ENCODE assay signal across 35 cellular contexts in the genomic region with DNA sequence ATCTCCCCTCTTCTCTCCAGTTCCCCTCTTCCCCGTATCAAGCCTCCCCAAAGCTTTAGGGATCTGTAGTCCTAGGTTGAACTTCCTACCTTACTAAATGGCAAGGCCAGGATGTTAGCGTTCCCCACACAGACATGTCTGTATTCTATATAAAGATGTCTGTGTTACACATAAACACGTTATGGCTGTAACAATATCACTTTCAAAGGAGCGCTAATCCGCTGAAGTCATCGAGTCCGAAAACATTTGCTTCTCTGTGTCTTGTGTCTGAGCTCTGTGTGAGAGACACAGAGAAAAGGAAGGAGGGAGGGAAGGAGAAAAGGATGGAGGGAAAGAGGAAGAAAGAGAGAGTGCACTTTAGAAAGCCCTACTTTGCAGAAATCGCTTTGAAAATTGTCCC. TPM values are rescaled to one million over a fixed set of nuclear protein-coding genes. Genes with fewer than 3 reads are reported as not detected.
"Had no signal": no experiment of that assay in that cellular context is flagged by ENCODE, and none has a peak within 500 bp of the region (broad histone marks: within the 10 kb centered on the region; RNA-seq: fewer than 3 reads in every experiment).

No MANE protein-coding gene starts in this region.

- H3K36me3 ChIP-seq: brain microvascular endothelial cell, cardiac muscle cell, Peyer's patch had no signal

- H3K27me3 Mint-ChIP-seq: activated CD4-positive, alpha-beta memory T cell treated with anti-CD3 and anti-CD28 coated beads for 36 hours; activated CD8-positive, alpha-beta memory T cell treated with anti-CD3 and anti-CD28 coated beads, Interleukin-2, amount 10 ng/mL, durations not matched to agents 7 days and 5 days had no signal

- H3K27ac ChIP-seq: brain microvascular endothelial cell, cardiac muscle cell, Peyer's patch, VCaP had no signal

- H3K36me3 Mint-ChIP-seq: activated CD4-positive, alpha-beta memory T cell treated with anti-CD3 and anti-CD28 coated beads for 36 hours; activated CD8-positive, alpha-beta memory T cell treated with anti-CD3 and anti-CD28 coated beads, Interleukin-2, amount 10 ng/mL, durations not matched to agents 7 days and 5 days; activated naive CD4-positive, alpha-beta T cell treated with anti-CD3 and anti-CD28 coated beads, Interleukin-2, amount 10 ng/mL, durations not matched to agents 7 days and 5 days; activated naive CD8-positive, alpha-beta T cell had no signal

- DNase-seq: activated B cell treated with CpG ODN at 0.5 μM for 24 hours; activated CD4-positive, alpha-beta memory T cell treated with anti-CD3 and anti-CD28 coated beads for 36 hours; activated CD4-positive, alpha-beta T cell treated with anti-CD3 and anti-CD28 coated beads for 4 hours; activated CD4-positive, alpha-beta T cell treated with anti-CD3 and anti-CD28 coated beads, Interleukin-2, amount 50 U/mL, for 1 hour; activated CD4-positive, CD25-positive, alpha-beta regulatory T cell treated with anti-CD3 and anti-CD28 coated beads, Interleukin-2, amount 50 U/mL, for 72 hours; activated CD8-positive, alpha-beta memory T cell treated with anti-CD3 and anti-CD28 coated beads for 24 hours; activated CD8-positive, alpha-beta memory T cell treated with anti-CD3 and anti-CD28 coated beads, Interleukin-2, amount 10 ng/mL, durations not matched to agents 7 days and 5 days; activated CD8-positive, alpha-beta memory T cell treated with anti-CD3 and anti-CD28 coated beads, Interleukin-2, amount 50 U/mL, for 48 hours; activated effector memory CD4-positive, alpha-beta T cell treated with Interleukin-2 at 50 U/mL for 16 hours; activated naive CD4-positive, alpha-beta T cell treated with anti-CD3 and anti-CD28 coated beads, Interleukin-2, amount 10 ng/mL, durations not matched to agents 7 days and 5 days; activated naive CD8-positive, alpha-beta T cell treated with anti-CD3 and anti-CD28 coated beads, Interleukin-2, amount 50 U/mL, for 24 hours; activated T-cell treated with anti-CD3 and anti-CD28 coated beads, Interleukin-2, amount 50 U/mL, for 48 hours; anterior cingulate cortex; brain microvascular endothelial cell; NCI-H1048; NCI-H1436 treated with DMSO at 0.1 percent for 48 hours; NCI-H1694 treated with DMSO at 0.1 percent for 48 hours; NCI-H2029; NCI-H345; NCI-H526; NCI-H748 treated with DMSO at 0.1 percent for 48 hours; NK-92 treated with Interleukin-12 subunit alpha and Interleukin-12 subunit beta, amount 100 ng/mL, for 24 hours; PC-3; Peyer's patch; RPMI8226; SHP77 treated with DMSO at 0.1 percent for 48 hours; SW 1271; T-helper 1 cell; T-helper 2 cell; T-helper 9 cell had no signal

- H3K4me1 ChIP-seq: Peyer's patch had no signal

- H3K4me3 ChIP-seq: cardiac muscle cell, Peyer's patch had no signal

- H3K4me1 Mint-ChIP-seq: activated B cell treated with CpG ODN at 0.5 μM for 24 hours; activated CD8-positive, alpha-beta memory T cell treated with anti-CD3 and anti-CD28 coated beads, Interleukin-2, amount 10 ng/mL, durations not matched to agents 7 days and 5 days; activated naive CD4-positive, alpha-beta T cell treated with anti-CD3 and anti-CD28 coated beads, Interleukin-2, amount 10 ng/mL, durations not matched to agents 7 days and 5 days; activated naive CD8-positive, alpha-beta T cell treated with anti-CD3 and anti-CD28 coated beads, Interleukin-2, amount 50 U/mL, for 24 hours; central memory CD8-positive, alpha-beta T cell had no signal

- H3K27ac Mint-ChIP-seq: activated B cell treated with CpG ODN at 0.5 μM for 24 hours; activated CD4-positive, alpha-beta memory T cell treated with anti-CD3 and anti-CD28 coated beads for 36 hours; activated CD8-positive, alpha-beta memory T cell treated with anti-CD3 and anti-CD28 coated beads, Interleukin-2, amount 10 ng/mL, durations not matched to agents 7 days and 5 days; activated naive CD4-positive, alpha-beta T cell treated with anti-CD3 and anti-CD28 coated beads, Interleukin-2, amount 10 ng/mL, durations not matched to agents 7 days and 5 days; activated naive CD8-positive, alpha-beta T cell; activated naive CD8-positive, alpha-beta T cell treated with anti-CD3 and anti-CD28 coated beads, Interleukin-2, amount 50 U/mL, for 24 hours had no signal

- H3K9me3 ChIP-seq: Peyer's patch had no signal

- H3K9me3 Mint-ChIP-seq: activated B cell treated with CpG ODN at 0.5 μM for 24 hours; activated CD4-positive, alpha-beta memory T cell treated with anti-CD3 and anti-CD28 coated beads for 36 hours; activated naive CD4-positive, alpha-beta T cell treated with anti-CD3 and anti-CD28 coated beads, Interleukin-2, amount 10 ng/mL, durations not matched to agents 7 days and 5 days; activated naive CD8-positive, alpha-beta T cell treated with anti-CD3 and anti-CD28 coated beads, Interleukin-2, amount 50 U/mL, for 24 hours; central memory CD8-positive, alpha-beta T cell had no signal

- H3K27me3 ChIP-seq: brain microvascular endothelial cell, cardiac muscle cell, Peyer's patch had no signal

- H3K4me3 Mint-ChIP-seq: activated B cell treated with CpG ODN at 0.5 μM for 24 hours; activated CD4-positive, alpha-beta memory T cell treated with anti-CD3 and anti-CD28 coated beads for 36 hours; activated CD8-positive, alpha-beta memory T cell treated with anti-CD3 and anti-CD28 coated beads, Interleukin-2, amount 10 ng/mL, durations not matched to agents 7 days and 5 days; activated naive CD4-positive, alpha-beta T cell treated with anti-CD3 and anti-CD28 coated beads, Interleukin-2, amount 10 ng/mL, durations not matched to agents 7 days and 5 days; activated naive CD8-positive, alpha-beta T cell; activated naive CD8-positive, alpha-beta T cell treated with anti-CD3 and anti-CD28 coated beads, Interleukin-2, amount 50 U/mL, for 24 hours; central memory CD8-positive, alpha-beta T cell had no signal

- ATAC-seq: activated CD8-positive, alpha-beta memory T cell treated with anti-CD3 and anti-CD28 coated beads, Interleukin-2, amount 10 ng/mL, durations not matched to agents 7 days and 5 days; activated naive CD8-positive, alpha-beta T cell treated with anti-CD3 and anti-CD28 coated beads, Interleukin-2, amount 50 U/mL, for 24 hours; PC-3 had no signal

RNA-seq across cellular contexts. Expression of gene WT1, which starts 27.0 kb away (rescaled TPM):
- total RNA-seq: activated B cell treated with CpG ODN at 0.5 μM for 24 hours; activated CD4-positive, alpha-beta memory T cell treated with anti-CD3 and anti-CD28 coated beads for 36 hours; activated CD8-positive, alpha-beta memory T cell treated with anti-CD3 and anti-CD28 coated beads, Interleukin-2, amount 10 ng/mL, durations not matched to agents 7 days and 5 days; chondrocyte; Peyer's patch had no signal
